Comparison of ENCODE assay signal across 9 cellular contexts in the genomic region with DNA sequence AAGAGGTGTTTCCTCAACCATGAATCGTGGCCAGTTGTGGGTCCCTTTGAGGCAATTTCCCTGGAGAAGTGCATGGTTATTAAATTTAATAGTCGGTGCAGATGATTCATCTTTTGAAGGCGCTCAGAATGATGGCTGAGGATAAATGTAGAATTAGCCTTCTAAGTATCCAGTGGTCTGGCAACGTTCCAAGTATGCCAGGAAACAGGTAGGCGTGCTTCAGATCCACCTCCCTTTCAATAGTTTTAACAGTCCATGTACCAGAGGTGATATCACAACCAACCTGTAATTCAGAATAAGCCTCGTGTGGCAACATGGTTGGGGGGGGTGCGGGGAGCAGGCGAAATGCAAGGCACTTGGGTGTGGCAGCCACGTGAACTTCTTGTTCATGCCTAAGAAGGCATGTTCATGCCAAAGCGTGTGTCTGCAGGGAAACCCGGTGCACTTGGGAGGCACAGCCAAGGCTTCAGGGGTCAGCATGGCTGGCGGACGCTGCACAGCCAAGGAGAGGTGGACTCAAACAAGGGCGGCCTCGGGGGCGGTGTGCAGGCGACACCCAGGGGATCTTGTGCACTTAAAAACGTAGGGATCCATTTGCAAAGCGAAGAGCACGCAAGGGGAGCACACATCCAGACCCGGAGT. TPM values are rescaled to one million over a fixed set of nuclear protein-coding genes. Genes with fewer than 3 reads are reported as not detected.
A peak's percentile ranks its signal among the peaks of the same experiment; 100 is the strongest.
DNase-seq lines count a peak whose midpoint lies in the region; ATAC-seq lines count a peak whose summit lies in the region.
"Had no signal": no experiment of that assay in that cellular context is flagged by ENCODE, and none has a peak within 500 bp of the region (broad histone marks: within the 10 kb centered on the region; RNA-seq: fewer than 3 reads in every experiment).

No MANE protein-coding gene starts in this region.

- peaks cover 31% of the 10 kb centered on the region for H3K27me3 Mint-ChIP-seq in activated T-cell treated with anti-CD3 and anti-CD28 coated beads, Interleukin-2, amount 50 U/mL, for 4 hours (ENCODE audit: low read depth)

- H3K36me3 Mint-ChIP-seq in activated T-cell treated with anti-CD3 and anti-CD28 coated beads, Interleukin-2, amount 50 U/mL, for 4 hours (ENCODE audit: insufficient read depth): no peaks in the 10 kb centered on the region

- H3K4me3 Mint-ChIP-seq in activated T-cell treated with anti-CD3 and anti-CD28 coated beads, Interleukin-2, amount 50 U/mL, for 4 hours: peak overlapping the region; percentile 42

- in situ Hi-C loops in Caki2 (cut with HindIII; ENCODE audit: low pct_unique_long_range_greater_than_20kb, low sequenced_read_pairs): no loop called here

- no peak for ATAC-seq in activated T-cell treated with anti-CD3 and anti-CD28 coated beads, Interleukin-2, amount 50 U/mL, for 4 hours
- ATAC-seq in GM21390 (IDR thresholded peaks at IDR 0.05; ENCODE audit: unreplicated experiment): no peak
- no peak for ATAC-seq in HG03175 (IDR thresholded peaks at IDR 0.05; ENCODE audit: unreplicated experiment)

- no peaks in the 10 kb centered on the region for H3K9me3 Mint-ChIP-seq in activated T-cell treated with anti-CD3 and anti-CD28 coated beads, Interleukin-2, amount 50 U/mL, for 4 hours

- peak; percentile 51 for DNase-seq in Caki2 (ENCODE audit: low read depth)
- DNase-seq in NCI-H146 (lab: John Stamatoyannopoulos, UW): peak; percentile 64
- peak; percentile 27 for DNase-seq in activated T-cell treated with anti-CD3 and anti-CD28 coated beads, Interleukin-2, amount 50 U/mL, for 4 hours
- DNase-seq in mesenteric fat pad (ENCODE audit: low spot score): peak; percentile 87
- no peak for DNase-seq in T-helper 1 cell
- DNase-seq in T1000 (lab: John Stamatoyannopoulos, UW): no peak

- H3K4me1 Mint-ChIP-seq in activated T-cell treated with anti-CD3 and anti-CD28 coated beads, Interleukin-2, amount 50 U/mL, for 4 hours (ENCODE audit: low read depth): peaks cover 21% of the 10 kb centered on the region

RNA-seq across cellular contexts. Expression of gene NKD2, which starts 5.2 kb away (rescaled TPM):
- 0.27 TPM in 1 of 2 replicates, not detected in the other for total RNA-seq in Caki2 (2014; rRNA removed; shearing (Covaris generic); ENCODE audit: low replicate concordance)
- total RNA-seq in activated T-cell treated with anti-CD3 and anti-CD28 coated beads, Interleukin-2, amount 50 U/mL, for 4 hours: under 1 TPM; 0.54 to 0.94 (median 0.58) TPM
- total RNA-seq in mesenteric fat pad: 17.1 TPM
- total RNA-seq: mononuclear cell had no signal

Comparison
In these comparisons a context has a peak if more than half of its experiments do, and no peak if none do; other contexts are left out.
1. DNase-seq: peak in Caki2 (single experiment), NCI-H146 (single experiment), activated T-cell treated with anti-CD3 and anti-CD28 coated beads, Interleukin-2, amount 50 U/mL, for 4 hours (single experiment) and mesenteric fat pad (single experiment); none in T-helper 1 cell (0 of 5) and T1000 (single experiment).